Comparison of ENCODE assay signal across 8 cellular contexts in genomic region chr5:172770675-172771438, GRCh38. TPM values are rescaled to one million over a fixed set of nuclear protein-coding genes. Genes with fewer than 3 reads are reported as not detected.
DNase-seq lines count a peak whose midpoint lies in the region; ATAC-seq and TF ChIP-seq lines count a peak whose summit lies in the region.

A gene with protein sequence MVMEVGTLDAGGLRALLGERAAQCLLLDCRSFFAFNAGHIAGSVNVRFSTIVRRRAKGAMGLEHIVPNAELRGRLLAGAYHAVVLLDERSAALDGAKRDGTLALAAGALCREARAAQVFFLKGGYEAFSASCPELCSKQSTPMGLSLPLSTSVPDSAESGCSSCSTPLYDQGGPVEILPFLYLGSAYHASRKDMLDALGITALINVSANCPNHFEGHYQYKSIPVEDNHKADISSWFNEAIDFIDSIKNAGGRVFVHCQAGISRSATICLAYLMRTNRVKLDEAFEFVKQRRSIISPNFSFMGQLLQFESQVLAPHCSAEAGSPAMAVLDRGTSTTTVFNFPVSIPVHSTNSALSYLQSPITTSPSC (minus strand): TSS chr5:172771195. CDS start chr5:172770952, 243 bp downstream.

- H3K4me3 Mint-ChIP-seq in Calu3 (ENCODE audit: low read depth, unreplicated experiment) (peak within 1 kb of the TSS; percentile 88), mesothelial cell of epicardium (peak within 1 kb of the TSS; percentile 97)

- H3K27me3 ChIP-seq in HUES6 (ENCODE audit: control insufficient read depth, insufficient read depth, low read length), result peaks cover 20% of the 10 kb centered on the region; the same call in 1 of the 2 replicates

- H3K9me3 ChIP-seq in HUES6 (ENCODE audit: control insufficient read depth, insufficient read depth, low read depth, low read length), result no peaks in the 10 kb centered on the region

- H3K4me1 ChIP-seq in HUES6 (ENCODE audit: control insufficient read depth, insufficient read depth, low read length), result peaks cover 17% of the 10 kb centered on the region

- H3K9ac ChIP-seq in HUES6 (ENCODE audit: low read length), result peak within 1 kb of the TSS; percentile 97

- intact Hi-C loops in Calu3 (cut with micrococcal nuclease; ENCODE audit: unreplicated experiment), result loop anchor here (1.0 to 5.0 kb wide), 4 partner anchors 36 to 161 kb away; partner anchors contain the start of gene ERGIC1

- H3K27me3 Mint-ChIP-seq in Calu3 (ENCODE audit: unreplicated experiment) (no peaks in the 10 kb centered on the region), mesothelial cell of epicardium (ENCODE audit: low read depth) (no peaks in the 10 kb centered on the region)

- peak within 1 kb of the TSS; percentile 94 for H3K27ac ChIP-seq in HUES6 (ENCODE audit: low read depth, low read length)

- H3K36me3 Mint-ChIP-seq in Calu3 (ENCODE audit: insufficient read depth, unreplicated experiment) (peaks cover 79% of the 10 kb centered on the region), mesothelial cell of epicardium (peaks cover 10% of the 10 kb centered on the region)

- ATAC-seq in GM21381 (IDR thresholded peaks at IDR 0.05; ENCODE audit: unreplicated experiment), result peak; percentile 58

- H3K9me3 Mint-ChIP-seq in Calu3 (ENCODE audit: low read depth, unreplicated experiment), result no peaks in the 10 kb centered on the region
- no peaks in the 10 kb centered on the region for H3K9me3 Mint-ChIP-seq in mesothelial cell of epicardium

- DNase-seq in Calu3, result peak; percentile 99
- DNase-seq in NOMO-1 treated with dmso at 0.1 percent for 144 hours (lab: John Stamatoyannopoulos, UW; ENCODE audit: unreplicated experiment), result peak; percentile 84
- DNase-seq in activated CD8-positive, alpha-beta memory T cell treated with anti-CD3 and anti-CD28 coated beads, Interleukin-2, amount 50 U/mL, for 48 hours, result peak; percentile 97
- peak; percentile 98 to 100 for DNase-seq in mesothelial cell of epicardium (ENCODE audit: low spot score in 2 of 2, unreplicated experiment in 2 of 2)
- peak; percentile 91 to 94 for DNase-seq in stimulated activated CD8-positive, alpha-beta memory T cell treated with anti-CD3 and anti-CD28 coated beads, Interleukin-15, amount 100 ng/mL, for 4 hours (ENCODE audit: low read depth in 2 of 2)

- H3K4me1 Mint-ChIP-seq in Calu3 (ENCODE audit: low read depth, unreplicated experiment), result peaks cover 69% of the 10 kb centered on the region
- H3K4me1 Mint-ChIP-seq in mesothelial cell of epicardium, result peaks cover 60% of the 10 kb centered on the region

- peak within 1 kb of the TSS; percentile 93 for H3K4me3 ChIP-seq in HUES6 (ENCODE audit: low read depth, low read length)

- in situ Hi-C loops in endometrial microvascular endothelial cells (cut with HindIII; ENCODE audit: inconsistent ontology term, low pct_unique_long_range_greater_than_20kb, low sequenced_read_pairs), result no loop called here

- peak; percentile 71 for TF ChIP-seq CTCF in Calu3 (IDR thresholded peaks at IDR 0.05; ENCODE audit: unreplicated experiment)
- TF ChIP-seq CTCF in mesothelial cell of epicardium (IDR thresholded peaks at IDR 0.05; ENCODE audit: unreplicated experiment), result peak; percentile 58

- H3K36me3 ChIP-seq in HUES6 (ENCODE audit: control insufficient read depth, insufficient read depth, low read length), result peaks cover 22% of the 10 kb centered on the region

- no TSS peak for BruUV-seq in Calu3 (replicated peaks; lab: Mats Ljungman, UMichigan)

- H3K27ac Mint-ChIP-seq in Calu3 (ENCODE audit: unreplicated experiment), result peak within 1 kb of the TSS; percentile 95
- peak within 1 kb of the TSS; percentile 100 for H3K27ac Mint-ChIP-seq in mesothelial cell of epicardium

- CTCF ChIA-PET in Calu3 (lab: Charles Lee), result interaction anchor here (0.6 to 3.8 kb wide), 19 partner anchors 13 to 264 kb away, joined by 3 to 20 read pairs (median 4); no protein-coding TSS in a partner anchor

RNA-seq across cellular contexts. Expression of the gene that starts here (rescaled TPM):
- total RNA-seq in Calu3 (2022) (38.1 and 50.5 TPM in 2 replicates), endometrial microvascular endothelial cells (ENCODE audit: inconsistent ontology term) (143 TPM), mesothelial cell of epicardium (116 to 126 TPM (median 120 TPM) in 3 replicates)

Comparison
In these comparisons a context has a peak if more than half of its experiments do, and no peak if none do; other contexts are left out.
1. Peak in every context shown above with its lines: DNase-seq, ATAC-seq, H3K4me3 ChIP-seq and H3K27ac ChIP-seq.